Comparison of ENCODE assay signal across 7 cellular contexts in genomic region chr1:32263236-32263593, GRCh38. TPM values are rescaled to one million over a fixed set of nuclear protein-coding genes. Genes with fewer than 3 reads are reported as not detected.
DNase-seq lines count a peak whose midpoint lies in the region; ATAC-seq, FAIRE-seq and TF ChIP-seq lines count a peak whose summit lies in the region.
"Not testable (repeated sequence)": the region's sequence is repeated elsewhere in the genome, so short reads cannot be mapped to it uniquely, and the experiment has no call there.
"Had no signal": no experiment of that assay in that cellular context is flagged by ENCODE, and none has a peak within 500 bp of the region (broad histone marks: within the 10 kb centered on the region; RNA-seq: fewer than 3 reads in every experiment).

No MANE protein-coding gene starts in this region.

- H3K27me3 Mint-ChIP-seq in CD8-positive, alpha-beta memory T cell; activated CD8-positive, alpha-beta T cell treated with anti-CD3 and anti-CD28 coated beads for 36 hours; activated naive CD8-positive, alpha-beta T cell; immature natural killer cell (ENCODE audit: low read depth in 3 of 3): not testable (repeated sequence)

- not testable (repeated sequence) for TF ChIP-seq RAD21 in A549 (conservative IDR thresholded peaks at IDR 0.05 in 1 of 2, IDR thresholded peaks at IDR 0.05 in 1 of 2)

- CTCF ChIA-PET in A549 (lab: Yijun Ruan, JAX): interaction anchor here (6.2 kb wide), 1 partner anchor 16 kb away, joined by 31 read pairs; the partner anchor contains the start of gene FAM167B
- CTCF ChIA-PET in CD8-positive, alpha-beta memory T cell (lab: Charles Lee): interaction anchor here (0.8 to 16.9 kb wide), 2 partner anchors 11 to 23 kb away, joined by 3 to 181 read pairs; partner anchors contain the start of genes FAM167B and LCK
- CTCF ChIA-PET in OCI-LY7 (lab: Charles Lee; ENCODE audit: unreplicated experiment): not testable (repeated sequence)
- CTCF ChIA-PET in activated CD8-positive, alpha-beta T cell treated with anti-CD3 and anti-CD28 coated beads for 36 hours (lab: Charles Lee): interaction anchor here (6.4 kb wide), 1 partner anchor 15 kb away, joined by 35 read pairs; the partner anchor contains the start of gene FAM167B

- not testable (repeated sequence) for H3K27ac ChIP-seq in A549; CD8-positive, alpha-beta memory T cell (ENCODE audit: low read depth, low read length)
- peak overlapping the region; percentile 98 for H3K27ac ChIP-seq in OCI-LY7 (ENCODE audit: low read depth, low read length, poor library complexity, severe bottlenecking)

- FAIRE-seq in A549 (lab: Jason Lieb, UNC): not testable (repeated sequence)

- not testable (repeated sequence) for H3K27me3 ChIP-seq in CD8-positive, alpha-beta memory T cell (ENCODE audit: insufficient read depth, low read length, poor library complexity, severe bottlenecking)

- peaks cover 56% of the 10 kb centered on the region; the same call in 1 of the 2 replicates for H3K79me2 ChIP-seq in OCI-LY7 (ENCODE audit: insufficient read depth, low read depth, low read length)

- H3K27ac Mint-ChIP-seq in CD8-positive, alpha-beta memory T cell: peak overlapping the region in 7 of 8 donors; percentile 81 to 98 (median 90)
- H3K27ac Mint-ChIP-seq in activated CD8-positive, alpha-beta T cell treated with anti-CD3 and anti-CD28 coated beads for 36 hours: peak overlapping the region; percentile 88
- peak overlapping the region; percentile 91 for H3K27ac Mint-ChIP-seq in activated naive CD8-positive, alpha-beta T cell
- H3K27ac Mint-ChIP-seq in immature natural killer cell: peak overlapping the region in 4 of 6 donors; percentile 49 to 88 (median 76)

- H3K4me3 ChIP-seq in A549; CD8-positive, alpha-beta memory T cell (ENCODE audit: low read length): not testable (repeated sequence)
- H3K4me3 ChIP-seq in OCI-LY7 (ENCODE audit: low read depth, low read length, poor library complexity, severe bottlenecking): peak overlapping the region; percentile 40

- TF ChIP-seq EP300 in A549 (IDR thresholded peaks at IDR 0.05): not testable (repeated sequence)

- peaks cover 3 to 40% (median 12%) of the 10 kb centered on the region in 3 donors for H3K36me3 Mint-ChIP-seq in CD8-positive, alpha-beta memory T cell
- H3K36me3 Mint-ChIP-seq in activated CD8-positive, alpha-beta T cell treated with anti-CD3 and anti-CD28 coated beads for 36 hours (ENCODE audit: low read depth): peaks cover 48% of the 10 kb centered on the region
- not testable (repeated sequence) for H3K36me3 Mint-ChIP-seq in activated naive CD8-positive, alpha-beta T cell
- H3K36me3 Mint-ChIP-seq in immature natural killer cell: peaks cover 5 to 23% (median 7%) of the 10 kb centered on the region in 3 donors

- H3K36me3 ChIP-seq in CD8-positive, alpha-beta memory T cell (ENCODE audit: insufficient read depth, low read length): not testable (repeated sequence)
- H3K36me3 ChIP-seq in OCI-LY7 (ENCODE audit: insufficient read depth, low read length): peaks cover 17% of the 10 kb centered on the region

- not testable (repeated sequence) for TF ChIP-seq CTCF in A549 (IDR thresholded peaks at IDR 0.05); OCI-LY7 (conservative IDR thresholded peaks at IDR 0.05; ENCODE audit: low read length); activated CD8-positive, alpha-beta T cell treated with anti-CD3 and anti-CD28 coated beads for 36 hours (IDR thresholded peaks at IDR 0.05)

- TSS peak; percentile 85 for BruUV-seq in OCI-LY7 (replicated peaks; lab: Mats Ljungman, UMichigan)

- not testable (repeated sequence) for H2AFZ ChIP-seq in OCI-LY7 (ENCODE audit: low read length)

- H3K4me1 Mint-ChIP-seq in CD8-positive, alpha-beta memory T cell: peaks cover 47 to 66% (median 62%) of the 10 kb centered on the region in 3 donors
- peaks cover 48% of the 10 kb centered on the region for H3K4me1 Mint-ChIP-seq in activated CD8-positive, alpha-beta T cell treated with anti-CD3 and anti-CD28 coated beads for 36 hours (ENCODE audit: low read depth)
- peaks cover 54% of the 10 kb centered on the region for H3K4me1 Mint-ChIP-seq in activated naive CD8-positive, alpha-beta T cell (ENCODE audit: low read depth)
- H3K4me1 Mint-ChIP-seq in immature natural killer cell: peaks cover 52 to 54% of the 10 kb centered on the region in 2 donors

- DNase-seq in A549 (ENCODE audit: low read depth in 1 of 2, low spot score in 1 of 2); CD8-positive, alpha-beta memory T cell; OCI-LY7 (ENCODE audit: low spot score); activated CD8-positive, alpha-beta T cell treated with anti-CD3 and anti-CD28 coated beads for 36 hours; immature natural killer cell: not testable (repeated sequence)

- not testable (repeated sequence) for H4K20me1 ChIP-seq in OCI-LY7 (ENCODE audit: insufficient read depth, low read length)

- not testable (repeated sequence) for TF ChIP-seq POLR2A in A549 (IDR thresholded peaks at IDR 0.05; ENCODE audit: low read length)

- ATAC-seq in A549; activated CD8-positive, alpha-beta T cell treated with anti-CD3 and anti-CD28 coated beads for 36 hours: not testable (repeated sequence)

- POLR2A ChIA-PET in A549 (lab: Yijun Ruan, JAX) (interaction anchor here (0.6 kb wide), 2 partner anchors 17 to 419 kb away, joined by 4 to 6 read pairs; no protein-coding TSS in a partner anchor), OCI-LY7 (lab: Charles Lee) (interaction anchor here (0.7 to 6.4 kb wide), 3 partner anchors 9 to 27 kb away, joined by 5 to 79 read pairs (median 6); partner anchors contain the start of gene LCK)
- POLR2A ChIA-PET in CD8-positive, alpha-beta memory T cell (lab: Charles Lee): interaction anchor here (0.6 to 3.1 kb wide), 4 partner anchors 9 to 23 kb away, joined by 3 to 21 read pairs (median 10); partner anchors contain the start of genes FAM167B and LCK
- POLR2A ChIA-PET in activated CD8-positive, alpha-beta T cell treated with anti-CD3 and anti-CD28 coated beads for 36 hours (lab: Charles Lee): interaction anchor here (0.8 to 5.5 kb wide), 4 partner anchors 10 to 76 kb away, joined by 3 to 69 read pairs (median 4); partner anchors contain the start of gene LCK

- not testable (repeated sequence) for H3K4me1 ChIP-seq in A549
- peaks cover 68% of the 10 kb centered on the region for H3K4me1 ChIP-seq in CD8-positive, alpha-beta memory T cell (ENCODE audit: insufficient read depth, low read length)
- H3K4me1 ChIP-seq in OCI-LY7 (ENCODE audit: insufficient read depth, low read length, poor library complexity, severe bottlenecking): peaks cover 78% of the 10 kb centered on the region

- peak overlapping the region in 4 of 7 donors; percentile 54 to 85 (median 74) for H3K4me3 Mint-ChIP-seq in CD8-positive, alpha-beta memory T cell
- H3K4me3 Mint-ChIP-seq in activated CD8-positive, alpha-beta T cell treated with anti-CD3 and anti-CD28 coated beads for 36 hours; activated naive CD8-positive, alpha-beta T cell; immature natural killer cell: not testable (repeated sequence)

- not testable (repeated sequence) for H3K4me2 ChIP-seq in A549
- H3K4me2 ChIP-seq in OCI-LY7 (ENCODE audit: low read length): peak overlapping the region; percentile 78

- intact Hi-C loops in OCI-LY7 (cut with micrococcal nuclease; ENCODE audit: unreplicated experiment); activated CD8-positive, alpha-beta T cell treated with anti-CD3 and anti-CD28 coated beads for 36 hours (cut with micrococcal nuclease): not testable (repeated sequence)

- not testable (repeated sequence) for H3K9me3 Mint-ChIP-seq in CD8-positive, alpha-beta memory T cell; activated CD8-positive, alpha-beta T cell treated with anti-CD3 and anti-CD28 coated beads for 36 hours; activated naive CD8-positive, alpha-beta T cell (ENCODE audit: low read depth); immature natural killer cell

- WGBS in A549 (ENCODE audit: missing lambda C conversion rate): 99% methylated on average over 3 of the region's 4 CpGs

- H3K9me2 ChIP-seq in OCI-LY7 (ENCODE audit: insufficient read depth, low read length): not testable (repeated sequence)

- H3K9me3 ChIP-seq in A549; CD8-positive, alpha-beta memory T cell (ENCODE audit: low read length); OCI-LY7 (ENCODE audit: low read length): not testable (repeated sequence)

RNA-seq across cellular contexts. Expression of gene LCK, which starts 12.2 kb away (rescaled TPM):
- polyA plus RNA-seq in A549 (2011; rRNA removed) (0.03 and 0.04 TPM in 2 replicates), A549 (2017; fragmentation: RNase III; extraction: RNeasy Plus Mini Kit Qiagen cat#74134 plus additional on column Dnase treatment) (not detected in 3 replicates), immature natural killer cell (1,000 to 10,000 TPM in 1 of 3 donors, 100 to 1,000 TPM in 2; 561 to 1,013 (median 704) TPM)
- polyA plus RNA-seq in A549 (2012; cell fraction: cytosol; rRNA removed): 0.03 TPM in 2 replicates
- polyA plus RNA-seq in A549 (2012; cell fraction: nucleus; rRNA removed): 0.12 TPM in 1 of 2 replicates, not detected in the other
- polyA minus RNA-seq in A549 (2011; rRNA and poly(A)+ RNA removed): not detected in 2 replicates
- 100 to 1,000 TPM; 288 to 297 TPM for total RNA-seq in CD8-positive, alpha-beta memory T cell
- polyA plus RNA-seq in CD8-positive, alpha-beta memory T cell: 937 TPM
- 217 and 218 TPM in 2 replicates for total RNA-seq in OCI-LY7 (2014; rRNA removed; shearing (Covaris generic))
- total RNA-seq in OCI-LY7 (2022): 135 and 146 TPM in 2 replicates
- total RNA-seq in activated CD8-positive, alpha-beta T cell treated with anti-CD3 and anti-CD28 coated beads for 36 hours: 100 to 1,000 TPM; 289 to 292 TPM
- polyA plus RNA-seq: AG04450 had no signal

RNA-seq across cellular contexts. Expression of gene FAM167B, which starts 16.2 kb away (rescaled TPM):
- polyA plus RNA-seq in A549 (2011; rRNA removed) (0.53 and 0.54 TPM in 2 replicates), A549 (2017; fragmentation: RNase III; extraction: RNeasy Plus Mini Kit Qiagen cat#74134 plus additional on column Dnase treatment) (0.58 to 2.0 TPM (median 1.8 TPM) in 3 replicates), immature natural killer cell (under 1 TPM in 2 of 3 donors, not detected in 1; 0.28 to 0.53 TPM)
- polyA plus RNA-seq in A549 (2012; cell fraction: cytosol; rRNA removed): 0.31 and 0.42 TPM in 2 replicates
- 1.9 and 2.3 TPM in 2 replicates for polyA plus RNA-seq in A549 (2012; cell fraction: nucleus; rRNA removed)
- polyA minus RNA-seq in A549 (2011; rRNA and poly(A)+ RNA removed): 0.29 TPM in 2 replicates
- total RNA-seq in CD8-positive, alpha-beta memory T cell: under 1 TPM; 0.33 to 0.63 TPM
- polyA plus RNA-seq in CD8-positive, alpha-beta memory T cell: not detected
- 1.1 and 1.6 TPM in 2 replicates for total RNA-seq in OCI-LY7 (2014; rRNA removed; shearing (Covaris generic))
- total RNA-seq in OCI-LY7 (2022): 1.8 and 3.1 TPM in 2 replicates
- under 1 TPM; 0.38 to 0.89 TPM for total RNA-seq in activated CD8-positive, alpha-beta T cell treated with anti-CD3 and anti-CD28 coated beads for 36 hours

RNA-seq across cellular contexts. Expression of gene HDAC1, which starts 28.7 kb away (rescaled TPM):
- polyA plus RNA-seq in A549 (2011; rRNA removed) (135 TPM in 2 replicates), A549 (2017; fragmentation: RNase III; extraction: RNeasy Plus Mini Kit Qiagen cat#74134 plus additional on column Dnase treatment) (88.8 to 102 TPM (median 99.6 TPM) in 3 replicates), immature natural killer cell (100 to 1,000 TPM; 151 to 195 (median 169) TPM)
- 89.7 and 101 TPM in 2 replicates for polyA plus RNA-seq in A549 (2012; cell fraction: cytosol; rRNA removed)
- 81.5 and 130 TPM in 2 replicates for polyA plus RNA-seq in A549 (2012; cell fraction: nucleus; rRNA removed)
- polyA minus RNA-seq in A549 (2011; rRNA and poly(A)+ RNA removed): 109 and 133 TPM in 2 replicates
- total RNA-seq in CD8-positive, alpha-beta memory T cell: 100 to 1,000 TPM; 164 to 172 TPM
- 180 TPM for polyA plus RNA-seq in CD8-positive, alpha-beta memory T cell
- total RNA-seq in OCI-LY7 (2014; rRNA removed; shearing (Covaris generic)): 259 and 270 TPM in 2 replicates
- 254 and 263 TPM in 2 replicates for total RNA-seq in OCI-LY7 (2022)
- total RNA-seq in activated CD8-positive, alpha-beta T cell treated with anti-CD3 and anti-CD28 coated beads for 36 hours: 100 to 1,000 TPM; 126 to 127 TPM

RNA-seq across cellular contexts. Expression of gene EIF3I, which starts 41.0 kb away (rescaled TPM):
- polyA plus RNA-seq in A549 (2011; rRNA removed) (299 and 300 TPM in 2 replicates), A549 (2017; fragmentation: RNase III; extraction: RNeasy Plus Mini Kit Qiagen cat#74134 plus additional on column Dnase treatment) (318 to 335 TPM (median 330 TPM) in 3 replicates), immature natural killer cell (100 to 1,000 TPM; 189 to 313 (median 197) TPM)
- polyA plus RNA-seq in A549 (2012; cell fraction: cytosol; rRNA removed): 350 and 365 TPM in 2 replicates
- polyA plus RNA-seq in A549 (2012; cell fraction: nucleus; rRNA removed): 185 and 215 TPM in 2 replicates
- polyA minus RNA-seq in A549 (2011; rRNA and poly(A)+ RNA removed): 298 and 520 TPM in 2 replicates
- total RNA-seq in CD8-positive, alpha-beta memory T cell: 100 to 1,000 TPM; 381 to 390 TPM
- 173 TPM for polyA plus RNA-seq in CD8-positive, alpha-beta memory T cell
- 144 and 182 TPM in 2 replicates for total RNA-seq in OCI-LY7 (2014; rRNA removed; shearing (Covaris generic))
- 193 and 207 TPM in 2 replicates for total RNA-seq in OCI-LY7 (2022)
- total RNA-seq in activated CD8-positive, alpha-beta T cell treated with anti-CD3 and anti-CD28 coated beads for 36 hours: 100 to 1,000 TPM; 328 to 335 TPM

RNA-seq across cellular contexts. Expression of gene TMEM234, which starts 41.1 kb away (rescaled TPM):
- polyA plus RNA-seq in A549 (2011; rRNA removed): 8.4 and 10.9 TPM in 2 replicates
- polyA plus RNA-seq in A549 (2012; cell fraction: cytosol; rRNA removed): 9.1 and 9.6 TPM in 2 replicates
- 17.3 and 21.7 TPM in 2 replicates for polyA plus RNA-seq in A549 (2012; cell fraction: nucleus; rRNA removed)
- 12.0 to 12.1 TPM (median 12.0 TPM) in 3 replicates for polyA plus RNA-seq in A549 (2017; fragmentation: RNase III; extraction: RNeasy Plus Mini Kit Qiagen cat#74134 plus additional on column Dnase treatment)
- polyA minus RNA-seq in A549 (2011; rRNA and poly(A)+ RNA removed): 18.8 and 20.0 TPM in 2 replicates
- 10 to 100 TPM; 10.9 to 12.2 TPM for total RNA-seq in CD8-positive, alpha-beta memory T cell
- 6.5 TPM for polyA plus RNA-seq in CD8-positive, alpha-beta memory T cell
- total RNA-seq in OCI-LY7 (2014; rRNA removed; shearing (Covaris generic)): 14.9 and 17.1 TPM in 2 replicates
- total RNA-seq in OCI-LY7 (2022): 17.5 and 24.5 TPM in 2 replicates
- 1 to 10 TPM; 6.9 to 7.7 TPM for total RNA-seq in activated CD8-positive, alpha-beta T cell treated with anti-CD3 and anti-CD28 coated beads for 36 hours
- polyA plus RNA-seq in immature natural killer cell: 10 to 100 TPM in 1 of 3 donors, 1 to 10 TPM in 2; 6.7 to 14.3 (median 9.8) TPM
